ENCODE assay signal across 34 cellular contexts in the genomic region with DNA sequence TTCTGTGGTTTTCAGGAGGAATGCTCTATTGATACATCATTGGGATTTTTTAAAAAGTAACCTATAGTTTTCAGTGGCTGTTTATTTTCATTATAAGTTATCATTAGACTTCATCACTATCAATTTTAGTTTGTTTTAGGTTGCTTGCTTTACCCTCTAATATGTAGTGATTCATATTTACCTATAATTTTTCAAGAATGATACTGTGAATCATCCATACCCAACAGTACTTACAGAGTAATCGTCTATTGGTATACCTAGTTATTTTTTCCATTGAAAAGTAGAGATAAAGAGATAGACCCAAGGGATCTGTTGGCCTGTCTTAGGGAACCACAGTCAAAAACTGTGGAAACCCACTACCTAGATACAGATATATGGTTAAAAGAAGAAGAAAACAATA.
"Had no signal": no experiment of that assay in that cellular context is flagged by ENCODE, and none has a peak within 500 bp of the region (broad histone marks: within the 10 kb centered on the region; RNA-seq: fewer than 3 reads in every experiment).

No MANE protein-coding gene starts in this region.

- H3K4me3 Mint-ChIP-seq: activated B cell treated with CpG ODN at 0.5 μM for 24 hours; activated CD4-positive, alpha-beta memory T cell treated with anti-CD3 and anti-CD28 coated beads for 36 hours; activated CD4-positive, alpha-beta T cell treated with anti-CD3 and anti-CD28 coated beads, Interleukin-2, amount 10 ng/mL, durations not matched to agents 7 days and 5 days; activated CD8-positive, alpha-beta T cell treated with anti-CD3 and anti-CD28 coated beads for 36 hours; activated naive CD4-positive, alpha-beta T cell treated with anti-CD3 and anti-CD28 coated beads, Interleukin-2, amount 10 ng/mL, durations not matched to agents 7 days and 5 days; activated T-cell treated with anti-CD3 and anti-CD28 coated beads, Interleukin-2, amount 50 U/mL, for 4 hours; activated T-cell treated with anti-CD3 and anti-CD28 coated beads, Interleukin-2, amount 50 U/mL, for 72 hours; activated T-helper 1 cell treated with anti-CD3 and anti-CD28 coated beads, Interleukin-12 subunit alpha, Interleukin-12 subunit beta, Interleukin-2, Interleukin-4 antibody, amounts not matched to agents 30 ng/mL and 10 ng/mL and 1 ng/mL, durations not matched to agents 14 hours and 24 hours and 36 hours; activated T-helper 17 cell treated with anti-CD3 and anti-CD28 coated beads, Interleukin-2, amount 50 U/mL, for 72 hours; brain; central memory CD8-positive, alpha-beta T cell; T-helper 1 cell treated with Interleukin-12 subunit alpha and Interleukin-12 subunit beta and Interleukin-4 antibody, amounts not matched to agents 30 μg/mL and 1 μg/mL, for 36 hours; T-helper 2 cell treated with Interferon-gamma antibody and Interleukin-4, amounts not matched to agents 5 μg/mL and 100 μg/mL, for 36 hours had no signal

- ATAC-seq: activated CD8-positive, alpha-beta T cell treated with anti-CD3 and anti-CD28 coated beads for 36 hours; activated naive CD4-positive, alpha-beta T cell treated with anti-CD3 and anti-CD28 coated beads, Interleukin-2, amount 50 U/mL, for 72 hours; activated T-cell treated with anti-CD3 and anti-CD28 coated beads, Interleukin-2, amount 50 U/mL, for 72 hours; activated T-helper 17 cell treated with anti-CD3 and anti-CD28 coated beads, Interleukin-2, amount 50 U/mL, for 72 hours had no signal

- H3K27ac ChIP-seq: adrenal gland, cardiac muscle cell, VCaP had no signal

- DNase-seq: activated B cell treated with CpG ODN at 0.5 μM for 24 hours; activated CD4-positive, alpha-beta memory T cell treated with anti-CD3 and anti-CD28 coated beads for 36 hours; activated CD4-positive, alpha-beta T cell treated with anti-CD3 and anti-CD28 coated beads for 48 hours; activated CD4-positive, alpha-beta T cell treated with anti-CD3 and anti-CD28 coated beads, Interleukin-2, amount 10 ng/mL, durations not matched to agents 7 days and 5 days; activated CD4-positive, alpha-beta T cell treated with anti-CD3 and anti-CD28 coated beads, Interleukin-2, amount 50 U/mL, for 4 hours; activated CD4-positive, CD25-positive, alpha-beta regulatory T cell treated with anti-CD3 and anti-CD28 coated beads, Interleukin-2, amount 50 U/mL, for 72 hours; activated CD8-positive, alpha-beta memory T cell treated with anti-CD3 and anti-CD28 coated beads, Interleukin-2, amount 50 U/mL, for 4 hours; activated CD8-positive, alpha-beta T cell treated with anti-CD3 and anti-CD28 coated beads for 36 hours; activated effector memory CD4-positive, alpha-beta T cell treated with anti-CD3 and anti-CD28 coated beads, Interleukin-2, amount 50 U/mL, for 16 hours; activated gamma-delta T cell treated with Interleukin-2 at 50 U/mL for 16 hours; activated naive CD4-positive, alpha-beta T cell; activated naive CD4-positive, alpha-beta T cell treated with anti-CD3 and anti-CD28 coated beads, Interleukin-2, amount 10 ng/mL, durations not matched to agents 7 days and 5 days; activated T-cell treated with anti-CD3 and anti-CD28 coated beads, Interleukin-2, amount 50 U/mL, for 4 hours; activated T-cell treated with anti-CD3 and anti-CD28 coated beads, Interleukin-2, amount 50 U/mL, for 72 hours; adrenal gland; amniotic stem cell; aorta; caudate nucleus; cerebellar nuclear complex; SW 1271; T-helper 1 cell; T-helper 2 cell; T-helper 9 cell had no signal

- H3K9me3 Mint-ChIP-seq: activated B cell treated with CpG ODN at 0.5 μM for 24 hours; activated naive CD4-positive, alpha-beta T cell treated with anti-CD3 and anti-CD28 coated beads, Interleukin-2, amount 50 U/mL, for 72 hours; activated T-cell treated with anti-CD3 and anti-CD28 coated beads, Interleukin-2, amount 50 U/mL, for 4 hours; activated T-helper 1 cell treated with anti-CD3 and anti-CD28 coated beads, Interleukin-12 subunit alpha, Interleukin-12 subunit beta, Interleukin-2, Interleukin-4 antibody, amounts not matched to agents 30 ng/mL and 10 ng/mL and 1 ng/mL, durations not matched to agents 14 hours and 24 hours and 36 hours; activated T-helper 17 cell treated with anti-CD3 and anti-CD28 coated beads, Interleukin-2, amount 50 U/mL, for 72 hours had no signal

- H3K27me3 ChIP-seq: adrenal gland, cardiac muscle cell had no signal

- H3K27me3 Mint-ChIP-seq: activated B cell treated with CpG ODN at 0.5 μM for 24 hours; activated CD4-positive, alpha-beta memory T cell treated with anti-CD3 and anti-CD28 coated beads for 36 hours; activated CD4-positive, alpha-beta T cell treated with anti-CD3 and anti-CD28 coated beads, Interleukin-2, amount 10 ng/mL, durations not matched to agents 7 days and 5 days; activated CD8-positive, alpha-beta T cell treated with anti-CD3 and anti-CD28 coated beads for 36 hours; activated naive CD4-positive, alpha-beta T cell treated with anti-CD3 and anti-CD28 coated beads, Interleukin-2, amount 10 ng/mL, durations not matched to agents 7 days and 5 days; activated T-helper 17 cell treated with anti-CD3 and anti-CD28 coated beads, Interleukin-2, amount 50 U/mL, for 72 hours; central memory CD8-positive, alpha-beta T cell had no signal

- H3K9me3 ChIP-seq: adrenal gland had no signal

- H3K36me3 ChIP-seq: adrenal gland, cardiac muscle cell had no signal

- H3K4me1 Mint-ChIP-seq: activated B cell treated with CpG ODN at 0.5 μM for 24 hours; activated CD4-positive, alpha-beta T cell treated with anti-CD3 and anti-CD28 coated beads, Interleukin-2, amount 10 ng/mL, durations not matched to agents 7 days and 5 days; activated naive CD4-positive, alpha-beta T cell treated with anti-CD3 and anti-CD28 coated beads, Interleukin-2, amount 10 ng/mL, durations not matched to agents 7 days and 5 days; activated T-helper 17 cell treated with anti-CD3 and anti-CD28 coated beads, Interleukin-2, amount 50 U/mL, for 72 hours; brain; central memory CD8-positive, alpha-beta T cell had no signal

- H3K4me3 ChIP-seq: adrenal gland, cardiac muscle cell had no signal

- H3K27ac Mint-ChIP-seq: activated B cell treated with CpG ODN at 0.5 μM for 24 hours; activated CD4-positive, alpha-beta memory T cell treated with anti-CD3 and anti-CD28 coated beads for 36 hours; activated CD4-positive, alpha-beta T cell treated with anti-CD3 and anti-CD28 coated beads, Interleukin-2, amount 10 ng/mL, durations not matched to agents 7 days and 5 days; activated CD8-positive, alpha-beta T cell treated with anti-CD3 and anti-CD28 coated beads for 36 hours; activated naive CD4-positive, alpha-beta T cell treated with anti-CD3 and anti-CD28 coated beads, Interleukin-2, amount 10 ng/mL, durations not matched to agents 7 days and 5 days; activated naive CD4-positive, alpha-beta T cell treated with anti-CD3 and anti-CD28 coated beads, Interleukin-2, amount 50 U/mL, for 72 hours; activated T-cell treated with anti-CD3 and anti-CD28 coated beads, Interleukin-2, amount 50 U/mL, for 72 hours; activated T-helper 1 cell treated with anti-CD3 and anti-CD28 coated beads, Interleukin-12 subunit alpha, Interleukin-12 subunit beta, Interleukin-2, Interleukin-4 antibody, amounts not matched to agents 30 ng/mL and 10 ng/mL and 1 ng/mL, durations not matched to agents 14 hours and 24 hours and 36 hours; activated T-helper 17 cell treated with anti-CD3 and anti-CD28 coated beads, Interleukin-2, amount 50 U/mL, for 72 hours; brain; T-helper 1 cell treated with Interleukin-12 subunit alpha and Interleukin-12 subunit beta and Interleukin-4 antibody, amounts not matched to agents 30 μg/mL and 1 μg/mL, for 36 hours; T-helper 2 cell treated with Interferon-gamma antibody and Interleukin-4, amounts not matched to agents 5 μg/mL and 100 μg/mL, for 36 hours had no signal

- FAIRE-seq: bronchial epithelial cell, TTC549 had no signal

- H3K4me1 ChIP-seq: adrenal gland had no signal
